Comparison of ENCODE assay signal across 30 cellular contexts in the genomic region with DNA sequence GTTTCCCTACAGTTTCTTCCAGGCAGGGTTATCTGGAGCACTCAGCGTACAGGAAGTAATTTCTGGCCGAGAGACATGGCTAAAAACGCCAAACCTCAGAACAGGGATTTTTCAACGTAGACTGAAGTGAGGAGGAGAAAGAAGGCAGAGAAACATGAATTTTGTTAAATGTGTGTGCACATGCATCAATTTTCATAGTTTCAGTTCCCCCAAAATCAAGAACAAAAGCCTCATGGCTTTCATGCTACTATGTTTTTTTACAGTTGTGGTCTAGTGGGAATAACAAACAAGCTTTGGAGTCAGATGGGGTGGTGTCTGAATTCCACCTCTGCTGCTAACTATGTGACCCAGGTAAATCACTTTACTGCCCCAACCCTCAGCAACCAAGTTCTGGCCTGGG. TPM values are rescaled to one million over a fixed set of nuclear protein-coding genes. Genes with fewer than 3 reads are reported as not detected.
A peak's percentile ranks its signal among the peaks of the same experiment; 100 is the strongest.
DNase-seq lines count a peak whose midpoint lies in the region; ATAC-seq and TF ChIP-seq lines count a peak whose summit lies in the region.
"Had no signal": no experiment of that assay in that cellular context is flagged by ENCODE, and none has a peak within 500 bp of the region (broad histone marks: within the 10 kb centered on the region; RNA-seq: fewer than 3 reads in every experiment).

No MANE protein-coding gene starts in this region.

- H3K27me3 Mint-ChIP-seq in activated CD4-positive, alpha-beta T cell treated with anti-CD3 and anti-CD28 coated beads, Interleukin-2, amount 10 ng/mL, durations not matched to agents 7 days and 5 days, result no peaks in the 10 kb centered on the region
- H3K27me3 Mint-ChIP-seq in IgD-negative memory B cell (no peaks in the 10 kb centered on the region), activated B cell treated with CpG ODN at 0.5 μM for 24 hours (no peaks in the 10 kb centered on the region)
- no peaks in the 10 kb centered on the region for H3K27me3 Mint-ChIP-seq in stimulated activated memory B cell treated with anti-CD40 and anti-IgM and Interleukin-4, amounts not matched to agents 10 μg/mL and 1 μg/mL and 100 μg/mL, for 72 hours
- H3K27me3 Mint-ChIP-seq: activated CD4-positive, alpha-beta T cell treated with anti-CD3 and anti-CD28 coated beads, Interleukin-2, amount 10 ng/mL, durations not matched to agents 24 days and 14 days; activated CD8-positive, alpha-beta memory T cell treated with anti-CD3 and anti-CD28 coated beads, Interleukin-2, amount 10 ng/mL, durations not matched to agents 7 days and 5 days; activated T-helper 17 cell treated with anti-CD3 and anti-CD28 coated beads, Interleukin-2, amount 50 U/mL, for 72 hours had no signal

- H3K27ac ChIP-seq in foreskin keratinocyte, result no peak overlapping the region
- H3K27ac ChIP-seq: cardiac muscle cell, pancreas, PC-9, suprapubic skin, VCaP had no signal

- H3K36me3 Mint-ChIP-seq in activated CD4-positive, alpha-beta T cell treated with anti-CD3 and anti-CD28 coated beads, Interleukin-2, amount 10 ng/mL, durations not matched to agents 7 days and 5 days (ENCODE audit: low read depth), result peaks cover 63% of the 10 kb centered on the region
- H3K36me3 Mint-ChIP-seq in IgD-negative memory B cell (peaks cover 6% of the 10 kb centered on the region), activated B cell treated with CpG ODN at 0.5 μM for 24 hours (ENCODE audit: low read depth) (peaks cover 86% of the 10 kb centered on the region)
- H3K36me3 Mint-ChIP-seq in stimulated activated memory B cell treated with anti-CD40 and anti-IgM and Interleukin-4, amounts not matched to agents 10 μg/mL and 1 μg/mL and 100 μg/mL, for 72 hours, result peaks cover 68% of the 10 kb centered on the region

- TF ChIP-seq CTCF in activated B cell treated with CpG ODN at 0.5 μM for 24 hours (IDR thresholded peaks at IDR 0.05) (no peak), foreskin keratinocyte (conservative IDR thresholded peaks at IDR 0.05) (no peak)

- H3K9me3 Mint-ChIP-seq in activated CD4-positive, alpha-beta T cell treated with anti-CD3 and anti-CD28 coated beads, Interleukin-2, amount 10 ng/mL, durations not matched to agents 7 days and 5 days, result no peaks in the 10 kb centered on the region
- H3K9me3 Mint-ChIP-seq in IgD-negative memory B cell, result no peaks in the 10 kb centered on the region
- no peaks in the 10 kb centered on the region for H3K9me3 Mint-ChIP-seq in activated B cell treated with CpG ODN at 0.5 μM for 24 hours
- no peaks in the 10 kb centered on the region for H3K9me3 Mint-ChIP-seq in stimulated activated memory B cell treated with anti-CD40 and anti-IgM and Interleukin-4, amounts not matched to agents 10 μg/mL and 1 μg/mL and 100 μg/mL, for 72 hours
- H3K9me3 Mint-ChIP-seq: activated CD4-positive, alpha-beta T cell treated with anti-CD3 and anti-CD28 coated beads, Interleukin-2, amount 10 ng/mL, durations not matched to agents 24 days and 14 days; activated naive CD4-positive, alpha-beta T cell treated with anti-CD3 and anti-CD28 coated beads, Interleukin-2, amount 50 U/mL, for 72 hours; activated T-helper 17 cell treated with anti-CD3 and anti-CD28 coated beads, Interleukin-2, amount 50 U/mL, for 72 hours; H9; nephron; stimulated activated effector memory CD8-positive, alpha-beta T cell treated with anti-CD3 and anti-CD28 coated beads, Interleukin-12 subunit alpha, Interleukin-12 subunit beta, amount 100 ng/mL, for 72 hours; T-helper 2 cell treated with Interferon-gamma antibody and Interleukin-4, amounts not matched to agents 5 μg/mL and 100 μg/mL, for 36 hours had no signal

- POLR2A ChIA-PET in activated CD4-positive, alpha-beta T cell treated with anti-CD3 and anti-CD28 coated beads, Interleukin-2, amount 10 ng/mL, durations not matched to agents 7 days and 5 days (lab: Charles Lee), result no interaction called here
- POLR2A ChIA-PET in activated B cell treated with CpG ODN at 0.5 μM for 24 hours (lab: Charles Lee), result no interaction called here

- H3K4me1 ChIP-seq in foreskin keratinocyte, result peaks cover 7% of the 10 kb centered on the region

- no peaks in the 10 kb centered on the region for H3K27me3 ChIP-seq in foreskin keratinocyte
- H3K27me3 ChIP-seq: cardiac muscle cell, pancreas, suprapubic skin had no signal

- no peak overlapping the region for H3K4me3 Mint-ChIP-seq in activated CD4-positive, alpha-beta T cell treated with anti-CD3 and anti-CD28 coated beads, Interleukin-2, amount 10 ng/mL, durations not matched to agents 7 days and 5 days
- H3K4me3 Mint-ChIP-seq in IgD-negative memory B cell (peak overlapping the region; percentile 46 to 90 (median 76)), activated B cell treated with CpG ODN at 0.5 μM for 24 hours (peak overlapping the region; percentile 63)
- H3K4me3 Mint-ChIP-seq in stimulated activated memory B cell treated with anti-CD40 and anti-IgM and Interleukin-4, amounts not matched to agents 10 μg/mL and 1 μg/mL and 100 μg/mL, for 72 hours, result no peak overlapping the region
- H3K4me3 Mint-ChIP-seq: activated CD4-positive, alpha-beta T cell treated with anti-CD3 and anti-CD28 coated beads, Interleukin-2, amount 10 ng/mL, durations not matched to agents 24 days and 14 days; activated CD8-positive, alpha-beta memory T cell treated with anti-CD3 and anti-CD28 coated beads, Interleukin-2, amount 10 ng/mL, durations not matched to agents 7 days and 5 days; activated T-helper 17 cell treated with anti-CD3 and anti-CD28 coated beads, Interleukin-2, amount 50 U/mL, for 72 hours; H9; nephron; stimulated activated effector memory CD8-positive, alpha-beta T cell treated with anti-CD3 and anti-CD28 coated beads, Interleukin-12 subunit alpha, Interleukin-12 subunit beta, amount 100 ng/mL, for 72 hours; T-helper 2 cell treated with Interferon-gamma antibody and Interleukin-4, amounts not matched to agents 5 μg/mL and 100 μg/mL, for 36 hours had no signal

- peak overlapping the region; percentile 28 for H3K27ac Mint-ChIP-seq in activated CD4-positive, alpha-beta T cell treated with anti-CD3 and anti-CD28 coated beads, Interleukin-2, amount 10 ng/mL, durations not matched to agents 7 days and 5 days
- H3K27ac Mint-ChIP-seq in IgD-negative memory B cell, result peak overlapping the region; percentile 57 to 88 (median 85)
- H3K27ac Mint-ChIP-seq in activated B cell treated with CpG ODN at 0.5 μM for 24 hours, result peak overlapping the region; percentile 84
- peak overlapping the region; percentile 64 for H3K27ac Mint-ChIP-seq in stimulated activated memory B cell treated with anti-CD40 and anti-IgM and Interleukin-4, amounts not matched to agents 10 μg/mL and 1 μg/mL and 100 μg/mL, for 72 hours
- H3K27ac Mint-ChIP-seq: activated CD4-positive, alpha-beta T cell treated with anti-CD3 and anti-CD28 coated beads, Interleukin-2, amount 10 ng/mL, durations not matched to agents 24 days and 14 days; activated CD8-positive, alpha-beta memory T cell treated with anti-CD3 and anti-CD28 coated beads, Interleukin-2, amount 10 ng/mL, durations not matched to agents 7 days and 5 days; activated T-helper 17 cell treated with anti-CD3 and anti-CD28 coated beads, Interleukin-2, amount 50 U/mL, for 72 hours; H9; nephron; T-helper 2 cell treated with Interferon-gamma antibody and Interleukin-4, amounts not matched to agents 5 μg/mL and 100 μg/mL, for 36 hours had no signal

- DNase-seq in activated CD4-positive, alpha-beta T cell treated with anti-CD3 and anti-CD28 coated beads, Interleukin-2, amount 10 ng/mL, durations not matched to agents 7 days and 5 days, result no peak
- no peak for DNase-seq in activated CD4-positive, alpha-beta T cell treated with anti-CD3 and anti-CD28 coated beads for 4 hours
- DNase-seq in activated B cell treated with CpG ODN at 0.5 μM for 24 hours (no peak), NCI-H2196 treated with DMSO at 0.1 percent for 48 hours (lab: John Stamatoyannopoulos, UW; ENCODE audit: unreplicated experiment) (no peak), foreskin keratinocyte (no peak)
- DNase-seq: activated CD4-positive, alpha-beta T cell treated with anti-CD3 and anti-CD28 coated beads, Interleukin-2, amount 10 ng/mL, durations not matched to agents 24 days and 14 days; activated CD8-positive, alpha-beta memory T cell treated with anti-CD3 and anti-CD28 coated beads, Interleukin-2, amount 10 ng/mL, durations not matched to agents 7 days and 5 days; aorta; cortex of kidney; H9; head of caudate nucleus; NCI-H1417 treated with DMSO at 0.1 percent for 48 hours; NCI-H748 treated with DMSO at 0.1 percent for 48 hours; pancreas; PC-9; right cardiac atrium; SHP77; stimulated activated CD4-positive, alpha-beta T cell treated with anti-CD3 and anti-CD28 coated beads, Interleukin-12 subunit alpha, Interleukin-12 subunit beta, amount 100 ng/mL, for 4 hours; stimulated activated CD4-positive, alpha-beta T cell treated with anti-CD3 and anti-CD28 coated beads, Interleukin-4, amount 100 ng/mL, for 1 hour had no signal

- H3K4me1 Mint-ChIP-seq in activated CD4-positive, alpha-beta T cell treated with anti-CD3 and anti-CD28 coated beads, Interleukin-2, amount 10 ng/mL, durations not matched to agents 7 days and 5 days, result peaks cover 53% of the 10 kb centered on the region
- peaks cover 45 to 63% (median 47%) of the 10 kb centered on the region in 3 donors for H3K4me1 Mint-ChIP-seq in IgD-negative memory B cell
- H3K4me1 Mint-ChIP-seq in activated B cell treated with CpG ODN at 0.5 μM for 24 hours, result peaks cover 71% of the 10 kb centered on the region
- H3K4me1 Mint-ChIP-seq in stimulated activated memory B cell treated with anti-CD40 and anti-IgM and Interleukin-4, amounts not matched to agents 10 μg/mL and 1 μg/mL and 100 μg/mL, for 72 hours, result peaks cover 69% of the 10 kb centered on the region

- CTCF ChIA-PET in activated CD4-positive, alpha-beta T cell treated with anti-CD3 and anti-CD28 coated beads, Interleukin-2, amount 10 ng/mL, durations not matched to agents 7 days and 5 days (lab: Charles Lee), result no interaction called here
- CTCF ChIA-PET in activated B cell treated with CpG ODN at 0.5 μM for 24 hours (lab: Charles Lee), result no interaction called here

- ATAC-seq in activated B cell treated with CpG ODN at 0.5 μM for 24 hours (ENCODE audit: low read depth), result no peak
- ATAC-seq in stimulated activated memory B cell treated with anti-CD40 and anti-IgM and Interleukin-4, amounts not matched to agents 10 μg/mL and 1 μg/mL and 100 μg/mL, for 72 hours, result no peak
- ATAC-seq in HG03097 (IDR thresholded peaks at IDR 0.05; ENCODE audit: low FRiP score, unreplicated experiment), result no peak
- ATAC-seq in foreskin keratinocyte, result no peak
- ATAC-seq: activated CD8-positive, alpha-beta memory T cell treated with anti-CD3 and anti-CD28 coated beads, Interleukin-2, amount 10 ng/mL, durations not matched to agents 7 days and 5 days; activated naive CD4-positive, alpha-beta T cell treated with anti-CD3 and anti-CD28 coated beads, Interleukin-2, amount 50 U/mL, for 72 hours; activated T-helper 17 cell treated with anti-CD3 and anti-CD28 coated beads, Interleukin-2, amount 50 U/mL, for 72 hours; pancreas; right cardiac atrium; stimulated activated effector memory CD8-positive, alpha-beta T cell treated with anti-CD3 and anti-CD28 coated beads, Interleukin-12 subunit alpha, Interleukin-12 subunit beta, amount 100 ng/mL, for 72 hours had no signal

- intact Hi-C loops in activated B cell treated with CpG ODN at 0.5 μM for 24 hours (cut with micrococcal nuclease), result no loop called here

RNA-seq across cellular contexts. Expression of gene TOMM34, which starts 4.9 kb away (rescaled TPM):
- 10 to 100 TPM; 21.4 to 23.3 TPM for total RNA-seq in activated CD4-positive, alpha-beta T cell treated with anti-CD3 and anti-CD28 coated beads, Interleukin-2, amount 10 ng/mL, durations not matched to agents 7 days and 5 days
- polyA plus RNA-seq in IgD-negative memory B cell (33.0 TPM), foreskin keratinocyte (53.1 and 57.7 TPM in 2 replicates)
- total RNA-seq in activated B cell treated with CpG ODN at 0.5 μM for 24 hours (18.2 and 22.7 TPM in 2 replicates), foreskin keratinocyte (51.1 and 53.5 TPM in 2 replicates)

RNA-seq across cellular contexts. Expression of gene STK4, which starts 11.0 kb away (rescaled TPM):
- total RNA-seq in activated CD4-positive, alpha-beta T cell treated with anti-CD3 and anti-CD28 coated beads, Interleukin-2, amount 10 ng/mL, durations not matched to agents 7 days and 5 days, result 100 to 1,000 TPM; 201 to 229 TPM
- polyA plus RNA-seq in IgD-negative memory B cell, result 131 TPM
- 219 and 245 TPM in 2 replicates for total RNA-seq in activated B cell treated with CpG ODN at 0.5 μM for 24 hours
- 31.1 and 32.0 TPM in 2 replicates for total RNA-seq in foreskin keratinocyte
- 5.8 and 6.8 TPM in 2 replicates for polyA plus RNA-seq in foreskin keratinocyte

RNA-seq across cellular contexts. Expression of gene PABPC1L, which starts 45.4 kb away (rescaled TPM):
- 10 to 100 TPM; 59.4 to 60.6 TPM for total RNA-seq in activated CD4-positive, alpha-beta T cell treated with anti-CD3 and anti-CD28 coated beads, Interleukin-2, amount 10 ng/mL, durations not matched to agents 7 days and 5 days
- polyA plus RNA-seq in IgD-negative memory B cell (3.4 TPM), foreskin keratinocyte (12.6 and 13.8 TPM in 2 replicates)
- total RNA-seq in activated B cell treated with CpG ODN at 0.5 μM for 24 hours (49.5 and 61.1 TPM in 2 replicates), foreskin keratinocyte (14.1 and 15.9 TPM in 2 replicates)

Comparison
In these comparisons a context has a peak if more than half of its experiments do, and no peak if none do; other contexts are left out.
1. H3K27ac Mint-ChIP-seq: peak in every context shown above with its lines; median percentile 85 in IgD-negative memory B cell; 84 in activated B cell treated with CpG ODN at 0.5 μM for 24 hours; 64 in stimulated activated memory B cell treated with anti-CD40 and anti-IgM and Interleukin-4, amounts not matched to agents 10 μg/mL and 1 μg/mL and 100 μg/mL, for 72 hours; 28 in activated CD4-positive, alpha-beta T cell treated with anti-CD3 and anti-CD28 coated beads, Interleukin-2, amount 10 ng/mL, durations not matched to agents 7 days and 5 days.
2. H3K4me3 Mint-ChIP-seq: peak in IgD-negative memory B cell (4 of 4) and activated B cell treated with CpG ODN at 0.5 μM for 24 hours (single experiment); none in activated CD4-positive, alpha-beta T cell treated with anti-CD3 and anti-CD28 coated beads, Interleukin-2, amount 10 ng/mL, durations not matched to agents 7 days and 5 days (single experiment) and stimulated activated memory B cell treated with anti-CD40 and anti-IgM and Interleukin-4, amounts not matched to agents 10 μg/mL and 1 μg/mL and 100 μg/mL, for 72 hours (single experiment).